Comparison of ENCODE assay signal across 8 cellular contexts in genomic region chr9:109013678-109014145, GRCh38. TPM values are rescaled to one million over a fixed set of nuclear protein-coding genes. Genes with fewer than 3 reads are reported as not detected.
DNase-seq lines count a peak whose midpoint lies in the region; ATAC-seq lines count a peak whose summit lies in the region.

No MANE protein-coding gene starts in this region.

- DNase-seq in NCI-H2227 treated with DMSO at 0.1 percent for 48 hours (lab: John Stamatoyannopoulos, UW) = peak; percentile 78
- no peak for DNase-seq in NCI-H2227 (lab: John Stamatoyannopoulos, UW; ENCODE audit: unreplicated experiment)
- DNase-seq in SW480 (ENCODE audit: low spot score) = peak; percentile 89
- DNase-seq in fibroblast of the conjunctiva (ENCODE audit: low read depth) = peak; percentile 41
- DNase-seq in renal cortical epithelial cell (ENCODE audit: low read depth) = peak; percentile 93
- DNase-seq in NCI-H510A (lab: John Stamatoyannopoulos, UW) = no peak

- ATAC-seq in GM21825 (IDR thresholded peaks at IDR 0.05; ENCODE audit: unreplicated experiment) = no peak
- no peak for ATAC-seq in GM21528 (IDR thresholded peaks at IDR 0.05; ENCODE audit: low FRiP score, unreplicated experiment)

RNA-seq across cellular contexts. Expression of gene CTNNAL1, which starts 0.4 kb away (rescaled TPM):
- total RNA-seq in renal cortical epithelial cell = 154 and 242 TPM in 2 replicates

Comparison
In these comparisons a context has a peak if more than half of its experiments do, and no peak if none do; other contexts are left out.
1. DNase-seq: peak in NCI-H2227 treated with DMSO at 0.1 percent for 48 hours (single experiment), SW480 (single experiment), fibroblast of the conjunctiva (single experiment) and renal cortical epithelial cell (single experiment); none in NCI-H2227 (single experiment) and NCI-H510A (single experiment).